14 cellular contexts compared by ENCODE assay signal in genomic region chr13:49838989-49839388, GRCh38. TPM values are rescaled to one million over a fixed set of nuclear protein-coding genes. Genes with fewer than 3 reads are reported as not detected.
DNase-seq lines count a peak whose midpoint lies in the region; FAIRE-seq and TF ChIP-seq lines count a peak whose summit lies in the region.
"Had no signal": no experiment of that assay in that cellular context is flagged by ENCODE, and none has a peak within 500 bp of the region (broad histone marks: within the 10 kb centered on the region; RNA-seq: fewer than 3 reads in every experiment).

No MANE protein-coding gene starts in this region.

- BruUV-seq in mammary epithelial cell (replicated peaks; lab: Mats Ljungman, UMichigan) = no TSS peak
- BruUV-seq in MCF 10A (replicated peaks; lab: Mats Ljungman, UMichigan) = no TSS peak

- intact Hi-C loops in mammary epithelial cell (cut with micrococcal nuclease) = no loop called here
- intact Hi-C loops in MCF 10A (cut with micrococcal nuclease) = no loop called here

- no peaks in the 10 kb centered on the region for H3K27me3 Mint-ChIP-seq in MCF 10A (ENCODE audit: insufficient read depth, unreplicated experiment)
- H3K27me3 Mint-ChIP-seq in progenitor cell of endocrine pancreas = no peaks in the 10 kb centered on the region

- H3K4me3 ChIP-seq in mammary epithelial cell (replicated peaks in 1 of 3; ENCODE audit: insufficient read depth in 1 of 3, low read depth in 2 of 3, low read length in 3 of 3) (no peak overlapping the region), SJSA1 (no peak overlapping the region), epithelial cell of esophagus (ENCODE audit: low read length) (no peak overlapping the region), small intestine (ENCODE audit: low read depth in 1 of 2, low read length in 2 of 2) (no peak overlapping the region)
- H3K4me3 ChIP-seq: BLaER1 treated with 17β-estradiol and CSF1 and Interleukin-3, amounts not matched to agents 10 nM and 100 nM had no signal

- peak overlapping the region; percentile 41 for H2AFZ ChIP-seq in mammary epithelial cell (ENCODE audit: low read depth, low read length)

- no peaks in the 10 kb centered on the region for H3K79me2 ChIP-seq in mammary epithelial cell (ENCODE audit: insufficient read depth, low read length)

- peaks cover 15% of the 10 kb centered on the region for H3K4me1 ChIP-seq in mammary epithelial cell (ENCODE audit: insufficient read depth, low read length)
- H3K4me1 ChIP-seq in SJSA1 (replicated peaks) = peaks cover 47% of the 10 kb centered on the region
- no peaks in the 10 kb centered on the region for H3K4me1 ChIP-seq in small intestine (ENCODE audit: control insufficient read depth in 2 of 2, insufficient read depth in 1 of 2, low read depth in 1 of 2, low read length in 1 of 2)
- H3K4me1 ChIP-seq: BLaER1 treated with 17β-estradiol and CSF1 and Interleukin-3, amounts not matched to agents 10 nM and 100 nM had no signal

- no peaks in the 10 kb centered on the region for H4K20me1 ChIP-seq in mammary epithelial cell (ENCODE audit: insufficient read depth, low read length)
- H4K20me1 ChIP-seq: BLaER1 treated with 17β-estradiol and CSF1 and Interleukin-3, amounts not matched to agents 10 nM and 100 nM had no signal

- dilution Hi-C loops in mammary epithelial cell (cut with HindIII; ENCODE audit: low sequenced_read_pairs) = no loop called here

- POLR2A ChIA-PET in MCF 10A (lab: Yijun Ruan, JAX) = no interaction called here

- no peak for FAIRE-seq in small intestine (lab: Jason Lieb, UNC)

- DNase-seq in mammary epithelial cell = no peak
- no peak for DNase-seq in MCF 10A (ENCODE audit: unreplicated experiment)
- peak; percentile 62 to 63 for DNase-seq in SJSA1 (ENCODE audit: low read depth in 1 of 2, low spot score in 2 of 2)
- peak; percentile 27 for DNase-seq in epithelial cell of esophagus (ENCODE audit: low read depth)
- DNase-seq in small intestine = peak; percentile 12
- no peak for DNase-seq in anterior cingulate cortex (lab: John Stamatoyannopoulos, UW)
- DNase-seq in amygdala (lab: John Stamatoyannopoulos, UW) = no peak
- DNase-seq in progenitor cell of endocrine pancreas (ENCODE audit: low spot score, unreplicated experiment) = no peak
- DNase-seq: 8988T, HFFc6, NCI-H1048, NCI-H748 treated with DMSO at 0.1 percent for 48 hours, Right ventricle myocardium superior had no signal

- no peaks in the 10 kb centered on the region for H3K36me3 ChIP-seq in mammary epithelial cell (ENCODE audit: insufficient read depth, low read length)
- no peaks in the 10 kb centered on the region for H3K36me3 ChIP-seq in SJSA1
- no peaks in the 10 kb centered on the region for H3K36me3 ChIP-seq in small intestine (ENCODE audit: control insufficient read depth in 2 of 2, insufficient read depth in 2 of 2, low read length in 2 of 2)
- H3K36me3 ChIP-seq: BLaER1 treated with 17β-estradiol and CSF1 and Interleukin-3, amounts not matched to agents 10 nM and 100 nM had no signal

- H3K9ac ChIP-seq in mammary epithelial cell (ENCODE audit: insufficient read depth, low read length) = no peak overlapping the region
- H3K9ac ChIP-seq: BLaER1 treated with 17β-estradiol and CSF1 and Interleukin-3, amounts not matched to agents 10 nM and 100 nM had no signal

- H3K4me2 ChIP-seq in mammary epithelial cell (ENCODE audit: insufficient read depth, low read depth, low read length) = no peak overlapping the region
- H3K4me2 ChIP-seq: BLaER1 treated with 17β-estradiol and CSF1 and Interleukin-3, amounts not matched to agents 10 nM and 100 nM had no signal

- CTCF ChIA-PET in mammary epithelial cell (lab: Charles Lee; ENCODE audit: low non-redundant PET) = no interaction called here
- CTCF ChIA-PET in MCF 10A (lab: Yijun Ruan, JAX) = no interaction called here

- TF ChIP-seq CTCF in mammary epithelial cell (conservative IDR thresholded peaks at IDR 0.05 in 1 of 2, IDR thresholded peaks at IDR 0.05 in 1 of 2; ENCODE audit: extremely low read depth in 1 of 2, insufficient read depth in 1 of 2, low read depth in 1 of 2, low read length in 2 of 2) (no peak), MCF 10A (IDR thresholded peaks at IDR 0.05; ENCODE audit: unreplicated experiment) (no peak), epithelial cell of esophagus (IDR thresholded peaks at IDR 0.05; ENCODE audit: insufficient read depth, low read depth, low read length, missing control alignments) (no peak), progenitor cell of endocrine pancreas (IDR thresholded peaks at IDR 0.05; ENCODE audit: unreplicated experiment) (no peak)

- H3K4me1 Mint-ChIP-seq in MCF 10A (ENCODE audit: insufficient read depth, unreplicated experiment) = peaks cover 20% of the 10 kb centered on the region
- H3K4me1 Mint-ChIP-seq in progenitor cell of endocrine pancreas (ENCODE audit: low read depth) = peaks cover 13% of the 10 kb centered on the region

- in situ Hi-C loops in mammary epithelial cell (cut with MboI; ENCODE audit: low sequenced_read_pairs in 2 of 2) = loop anchor here in 1 of 2 donors (10.0 kb wide), 1 partner anchor 154 kb away; no protein-coding TSS in a partner anchor

- H3K27me3 ChIP-seq in mammary epithelial cell (ENCODE audit: insufficient read depth, low read length) = no peaks in the 10 kb centered on the region
- no peaks in the 10 kb centered on the region for H3K27me3 ChIP-seq in SJSA1 (replicated peaks)
- H3K27me3 ChIP-seq in small intestine (ENCODE audit: control insufficient read depth in 2 of 2, insufficient read depth in 2 of 2, low read length in 2 of 2) = no peaks in the 10 kb centered on the region
- H3K27me3 ChIP-seq: BLaER1 treated with 17β-estradiol and CSF1 and Interleukin-3, amounts not matched to agents 10 nM and 100 nM had no signal

- H3K36me3 Mint-ChIP-seq in MCF 10A (ENCODE audit: insufficient read depth, unreplicated experiment) (no peaks in the 10 kb centered on the region), progenitor cell of endocrine pancreas (ENCODE audit: insufficient read depth) (no peaks in the 10 kb centered on the region)

- H3K4me3 Mint-ChIP-seq in MCF 10A (ENCODE audit: unreplicated experiment) = no peak overlapping the region
- H3K4me3 Mint-ChIP-seq in progenitor cell of endocrine pancreas (ENCODE audit: low read depth) = no peak overlapping the region
- H3K4me3 Mint-ChIP-seq: HFFc6 had no signal

- no peak overlapping the region for H3K27ac ChIP-seq in mammary epithelial cell (ENCODE audit: insufficient read depth, low read depth, low read length)
- H3K27ac ChIP-seq in SJSA1 = peak overlapping the region; percentile 90
- H3K27ac ChIP-seq in small intestine (ENCODE audit: low read depth in 1 of 2, low read length in 1 of 2) = no peak overlapping the region
- H3K27ac ChIP-seq: BLaER1 treated with 17β-estradiol and CSF1 and Interleukin-3, amounts not matched to agents 10 nM and 100 nM had no signal

- H3K27ac Mint-ChIP-seq in MCF 10A (ENCODE audit: low read depth, unreplicated experiment) (no peak overlapping the region), progenitor cell of endocrine pancreas (no peak overlapping the region)
- H3K27ac Mint-ChIP-seq: HFFc6 had no signal

- no peaks in the 10 kb centered on the region for H3K9me3 Mint-ChIP-seq in MCF 10A (ENCODE audit: unreplicated experiment)
- no peaks in the 10 kb centered on the region for H3K9me3 Mint-ChIP-seq in progenitor cell of endocrine pancreas (ENCODE audit: low read depth)
- H3K9me3 Mint-ChIP-seq: HFFc6 had no signal

- H3K9me3 ChIP-seq in mammary epithelial cell (replicated peaks; ENCODE audit: insufficient read depth, low read length) (no peaks in the 10 kb centered on the region), SJSA1 (replicated peaks) (no peaks in the 10 kb centered on the region), small intestine (ENCODE audit: control insufficient read depth, low read depth) (no peaks in the 10 kb centered on the region)
- H3K9me3 ChIP-seq: BLaER1 treated with 17β-estradiol and CSF1 and Interleukin-3, amounts not matched to agents 10 nM and 100 nM had no signal

- 86% methylated on average over 4 of the region's 4 CpGs for WGBS in mammary epithelial cell (ENCODE audit: low coverage, missing lambda C conversion rate)
- WGBS in small intestine, 3 donors = 87 to 90% (median 89%) methylated on average over 4 of the region's 4 CpGs

RNA-seq across cellular contexts. Expression of gene KPNA3, which starts 46.5 kb away (rescaled TPM):
- total RNA-seq in mammary epithelial cell (10 to 100 TPM; 35.5 to 37.7 TPM), MCF 10A (2022) (40.6 and 41.3 TPM in 2 replicates), progenitor cell of endocrine pancreas (56.3 and 57.3 TPM in 2 replicates)
- polyA plus RNA-seq in mammary epithelial cell (29.5 TPM), small intestine (10 to 100 TPM; 14.3 to 15.2 (median 14.9) TPM)
- polyA minus RNA-seq in mammary epithelial cell = 45.0 TPM
- 29.9 and 41.1 TPM in 2 replicates for total RNA-seq in SJSA1 (2014; rRNA removed; shearing (Covaris generic))

Comparison
In these comparisons a context has a peak if more than half of its experiments do, and no peak if none do; other contexts are left out.
1. DNase-seq: peak in SJSA1 (2 of 2), epithelial cell of esophagus (single experiment) and small intestine (single experiment); none in mammary epithelial cell (single experiment), MCF 10A (single experiment), anterior cingulate cortex (0 of 58), amygdala (0 of 56) and progenitor cell of endocrine pancreas (single experiment).